ENCODE assay signal across 11 cellular contexts in genomic region chr2:222518570-222519381, GRCh38.
DNase-seq lines count a peak whose midpoint lies in the region; ATAC-seq, FAIRE-seq and TF ChIP-seq lines count a peak whose summit lies in the region.
"Had no signal": no experiment of that assay in that cellular context is flagged by ENCODE, and none has a peak within 500 bp of the region (broad histone marks: within the 10 kb centered on the region; RNA-seq: fewer than 3 reads in every experiment).

No MANE protein-coding gene starts in this region.

- no peak for TF ChIP-seq POLR2A in heart left ventricle (IDR thresholded peaks at IDR 0.05)

- no peak overlapping the region for H3K4me3 ChIP-seq in heart left ventricle

- peak overlapping the region; percentile 7; the same call in 1 of the 2 replicates for H3K27ac Mint-ChIP-seq in WTC11
- no peak overlapping the region for H3K27ac Mint-ChIP-seq in natural killer cell
- H3K27ac Mint-ChIP-seq in stimulated activated naive B cell treated with anti-CD40 and anti-IgM and Interleukin-4, amounts not matched to agents 10 μg/mL and 1 μg/mL and 100 μg/mL, for 72 hours: no peak overlapping the region
- H3K27ac Mint-ChIP-seq: memory B cell had no signal

- H3K4me1 Mint-ChIP-seq in WTC11 (peaks cover 14% of the 10 kb centered on the region), natural killer cell (no peaks in the 10 kb centered on the region)
- H3K4me1 Mint-ChIP-seq in stimulated activated naive B cell treated with anti-CD40 and anti-IgM and Interleukin-4, amounts not matched to agents 10 μg/mL and 1 μg/mL and 100 μg/mL, for 72 hours: no peaks in the 10 kb centered on the region
- H3K4me1 Mint-ChIP-seq: memory B cell had no signal

- peaks cover 0 to 6% (median 0%) of the 10 kb centered on the region in 12 donors for H3K4me1 ChIP-seq in heart left ventricle

- H3K4me3 Mint-ChIP-seq in WTC11: no peak overlapping the region
- H3K4me3 Mint-ChIP-seq in natural killer cell: no peak overlapping the region
- no peak overlapping the region for H3K4me3 Mint-ChIP-seq in stimulated activated naive B cell treated with anti-CD40 and anti-IgM and Interleukin-4, amounts not matched to agents 10 μg/mL and 1 μg/mL and 100 μg/mL, for 72 hours
- H3K4me3 Mint-ChIP-seq: brain, memory B cell had no signal

- H3K27me3 Mint-ChIP-seq in WTC11 (ENCODE audit: low read depth) (peaks cover 32% of the 10 kb centered on the region), natural killer cell (ENCODE audit: low read depth in 2 of 2) (no peaks in the 10 kb centered on the region)
- H3K27me3 Mint-ChIP-seq in stimulated activated naive B cell treated with anti-CD40 and anti-IgM and Interleukin-4, amounts not matched to agents 10 μg/mL and 1 μg/mL and 100 μg/mL, for 72 hours: peaks cover 7 to 8% of the 10 kb centered on the region in 2 donors

- H3K36me3 Mint-ChIP-seq in WTC11: no peaks in the 10 kb centered on the region
- H3K36me3 Mint-ChIP-seq in natural killer cell: no peaks in the 10 kb centered on the region
- peaks cover 0 to 4% of the 10 kb centered on the region in 2 donors for H3K36me3 Mint-ChIP-seq in stimulated activated naive B cell treated with anti-CD40 and anti-IgM and Interleukin-4, amounts not matched to agents 10 μg/mL and 1 μg/mL and 100 μg/mL, for 72 hours
- H3K36me3 Mint-ChIP-seq: brain had no signal

- TF ChIP-seq CTCF in WTC11 (IDR thresholded peaks at IDR 0.05) (no peak), heart left ventricle (IDR thresholded peaks at IDR 0.05) (no peak), natural killer cell (IDR thresholded peaks at IDR 0.05) (no peak)

- 30 to 41% (median 33%) methylated on average over 8 of the region's 8 CpGs for WGBS in heart left ventricle, 4 donors

- no peaks in the 10 kb centered on the region for H3K36me3 ChIP-seq in heart left ventricle

- CTCF ChIA-PET in WTC11 (lab: Charles Lee): no interaction called here

- intact Hi-C loops in heart left ventricle (cut with DNase I) (no loop called here), natural killer cell (cut with micrococcal nuclease) (no loop called here), posterior vena cava (cut with DNase I) (no loop called here)

- no peak overlapping the region for H3K27ac ChIP-seq in heart left ventricle

- peaks cover 0 to 3% (median 0%) of the 10 kb centered on the region in 12 donors for H3K9me3 ChIP-seq in heart left ventricle

- no peaks in the 10 kb centered on the region for H3K27me3 ChIP-seq in heart left ventricle

- peak; percentile 18 for FAIRE-seq in GM18507 (lab: Jason Lieb, UNC)

- ATAC-seq in WTC11 (peak; percentile 78), heart left ventricle (peak in 3 of 4 donors; percentile 34 to 80 (median 68)), natural killer cell (no peak)
- no peak for ATAC-seq in stimulated activated naive B cell treated with anti-CD40 and anti-IgM and Interleukin-4, amounts not matched to agents 10 μg/mL and 1 μg/mL and 100 μg/mL, for 72 hours (replicated peaks)

- POLR2A ChIA-PET in WTC11 (lab: Charles Lee): no interaction called here

- no peak for DNase-seq in GM18507 (ENCODE audit: extremely low spot score, insufficient read length, low read depth)
- DNase-seq in WTC11 (ENCODE audit: low spot score): no peak
- no peak for DNase-seq in heart left ventricle
- DNase-seq in renal cortical epithelial cell (ENCODE audit: low read depth): peak; percentile 99
- DNase-seq in natural killer cell: no peak
- DNase-seq in posterior vena cava (ENCODE audit: low spot score): no peak
- no peak for DNase-seq in GM19238 (ENCODE audit: insufficient read length, low spot score)
- no peak for DNase-seq in stimulated activated naive B cell treated with anti-CD40 and anti-IgM and Interleukin-4, amounts not matched to agents 10 μg/mL and 1 μg/mL and 100 μg/mL, for 72 hours
- DNase-seq: activated CD4-positive, alpha-beta T cell treated with anti-CD3 and anti-CD28 coated beads, Interleukin-2, amount 50 U/mL, for 4 hours had no signal

- H3K9me3 Mint-ChIP-seq in WTC11: peaks cover 10% of the 10 kb centered on the region
- H3K9me3 Mint-ChIP-seq in natural killer cell: no peaks in the 10 kb centered on the region
- H3K9me3 Mint-ChIP-seq in stimulated activated naive B cell treated with anti-CD40 and anti-IgM and Interleukin-4, amounts not matched to agents 10 μg/mL and 1 μg/mL and 100 μg/mL, for 72 hours: no peaks in the 10 kb centered on the region

TF ChIP-seq in WTC11, 78 proteins besides CTCF, POLR2A, EP300 and RAD21 (continues in another document):
- TF ChIP-seq ATF3 (CRISPR knock-in tag; conservative IDR thresholded peaks at IDR 0.05) (no peak), ETV6 (CRISPR knock-in tag; IDR thresholded peaks at IDR 0.05) (0 out of 2 replicates have a peak, but pooled peaks have one; percentile 24), NFYB (CRISPR knock-in tag; conservative IDR thresholded peaks at IDR 0.05; ENCODE audit: low read depth) (no peak), AFF4 (CRISPR knock-in tag; IDR thresholded peaks at IDR 0.05; ENCODE audit: borderline replicate concordance) (no peak), FOXP4 (CRISPR knock-in tag; IDR thresholded peaks at IDR 0.05) (no peak), SOX15 (CRISPR knock-in tag; IDR thresholded peaks at IDR 0.05) (no peak)

Comparison
In these comparisons a context has a peak if more than half of its experiments do, and no peak if none do; other contexts are left out.
1. ATAC-seq: peak in WTC11 (single experiment) and heart left ventricle (3 of 4); none in natural killer cell (0 of 3) and stimulated activated naive B cell treated with anti-CD40 and anti-IgM and Interleukin-4, amounts not matched to agents 10 μg/mL and 1 μg/mL and 100 μg/mL, for 72 hours (0 of 2).